ENCODE assay signal across 8 cellular contexts in genomic region chr1:98991127-98992003, GRCh38. TPM values are rescaled to one million over a fixed set of nuclear protein-coding genes. Genes with fewer than 3 reads are reported as not detected.
A peak's percentile ranks its signal among the peaks of the same experiment; 100 is the strongest.
DNase-seq lines count a peak whose midpoint lies in the region; ATAC-seq, FAIRE-seq and TF ChIP-seq lines count a peak whose summit lies in the region.

No MANE protein-coding gene starts in this region.

- peak; percentile 76 for DNase-seq in Caki2 (ENCODE audit: low read depth)
- DNase-seq in LNCaP clone FGC (ENCODE audit: low read depth), result no peak
- peak; percentile 99 for DNase-seq in bronchial epithelial cell (ENCODE audit: low read depth)
- DNase-seq in stimulated activated naive CD8-positive, alpha-beta T cell treated with anti-CD3 and anti-CD28 coated beads, Interleukin-15, amount 100 ng/mL, for 72 hours, result peak in 1 of 2 donors; percentile 11
- DNase-seq in NCI-H524 (lab: John Stamatoyannopoulos, UW), result no peak
- no peak for DNase-seq in stimulated activated naive CD4-positive, alpha-beta T cell treated with Interleukin-2 at 50 U/mL for 16 hours (lab: John Stamatoyannopoulos, UW)
- DNase-seq in UCSD-AML1 (lab: John Stamatoyannopoulos, UW; ENCODE audit: unreplicated experiment), result no peak

- peak; percentile 48 for TF ChIP-seq CTCF in LNCaP clone FGC (IDR thresholded peaks at IDR 0.05; ENCODE audit: control insufficient read depth, extremely low read depth, insufficient read depth)
- TF ChIP-seq CTCF in bronchial epithelial cell (IDR thresholded peaks at IDR 0.05; ENCODE audit: insufficient read depth, low read length, severe bottlenecking), result peak; percentile 22

- peak; percentile 52 for ATAC-seq in GM19372 (IDR thresholded peaks at IDR 0.05; ENCODE audit: low read depth, unreplicated experiment)
- ATAC-seq in stimulated activated naive CD8-positive, alpha-beta T cell treated with anti-CD3 and anti-CD28 coated beads, Interleukin-15, amount 100 ng/mL, for 72 hours, result peak; percentile 72

- in situ Hi-C loops in Caki2 (cut with HindIII; ENCODE audit: low pct_unique_long_range_greater_than_20kb, low sequenced_read_pairs), result no loop called here

- H3K4me1 Mint-ChIP-seq in stimulated activated naive CD8-positive, alpha-beta T cell treated with anti-CD3 and anti-CD28 coated beads, Interleukin-15, amount 100 ng/mL, for 72 hours, result peaks cover 12% of the 10 kb centered on the region

- FAIRE-seq in bronchial epithelial cell (lab: Jason Lieb, UNC), result no peak

- H3K27me3 ChIP-seq in bronchial epithelial cell (ENCODE audit: control insufficient read depth, insufficient read depth, low read length), result no peaks in the 10 kb centered on the region

- peak overlapping the region; percentile 72 to 79 for H3K27ac Mint-ChIP-seq in stimulated activated naive CD8-positive, alpha-beta T cell treated with anti-CD3 and anti-CD28 coated beads, Interleukin-15, amount 100 ng/mL, for 72 hours

- no peak overlapping the region for H3K4me3 Mint-ChIP-seq in stimulated activated naive CD8-positive, alpha-beta T cell treated with anti-CD3 and anti-CD28 coated beads, Interleukin-15, amount 100 ng/mL, for 72 hours

- no peaks in the 10 kb centered on the region for H3K36me3 ChIP-seq in bronchial epithelial cell (ENCODE audit: control insufficient read depth, insufficient read depth, low read length)

- no peaks in the 10 kb centered on the region for H3K9me3 Mint-ChIP-seq in stimulated activated naive CD8-positive, alpha-beta T cell treated with anti-CD3 and anti-CD28 coated beads, Interleukin-15, amount 100 ng/mL, for 72 hours

- H3K27me3 Mint-ChIP-seq in stimulated activated naive CD8-positive, alpha-beta T cell treated with anti-CD3 and anti-CD28 coated beads, Interleukin-15, amount 100 ng/mL, for 72 hours, result no peaks in the 10 kb centered on the region

- no peak overlapping the region for H3K4me3 ChIP-seq in LNCaP clone FGC (ENCODE audit: low read depth, low read length)
- no peak overlapping the region for H3K4me3 ChIP-seq in bronchial epithelial cell (ENCODE audit: low read depth, low read length)

RNA-seq across cellular contexts. Expression of gene PLPPR5, which starts 13.3 kb away (rescaled TPM):
- total RNA-seq in Caki2 (2014; rRNA removed; shearing (Covaris generic); ENCODE audit: low replicate concordance), result 4.3 and 5.6 TPM in 2 replicates
- total RNA-seq in bronchial epithelial cell, result not detected in 2 replicates

Comparison
In these comparisons a context has a peak if more than half of its experiments do, and no peak if none do; other contexts are left out.
1. DNase-seq: peak in Caki2 (single experiment) and bronchial epithelial cell (single experiment); none in LNCaP clone FGC (single experiment), NCI-H524 (0 of 2), stimulated activated naive CD4-positive, alpha-beta T cell treated with Interleukin-2 at 50 U/mL for 16 hours (single experiment) and UCSD-AML1 (single experiment).